Comparison of ENCODE assay signal across 1 cellular context in genomic region chr9:112601-113467, GRCh38.
TF ChIP-seq lines count a peak whose summit lies in the region.

No MANE protein-coding gene starts in this region.

TF ChIP-seq in K562, 482 proteins besides CTCF, POLR2A, EP300 and RAD21:
- TF ChIP-seq CBX8 (IDR thresholded peaks at IDR 0.05; ENCODE audit: borderline replicate concordance, extremely low read depth, low read depth, low read length, poor library complexity, severe bottlenecking) (peak; percentile 99), BMI1 (IDR thresholded peaks at IDR 0.05; ENCODE audit: low read length) (peak; percentile 71), EZH2 (IDR thresholded peaks at IDR 0.05; ENCODE audit: borderline replicate concordance, low read depth, low read length) (peak; percentile 63; the same call in 1 of the 2 replicates), CBX2 (IDR thresholded peaks at IDR 0.05; ENCODE audit: insufficient read depth, low read length, poor library complexity, severe bottlenecking) (peak; percentile 95), ZFP36 (IDR thresholded peaks at IDR 0.05; ENCODE audit: low read depth, low read length, partially characterized antibody) (peak; percentile 74), RNF2 (IDR thresholded peaks at IDR 0.05) (peak; percentile 72)
